In genomic region chr1:206479164-206480125, GRCh38 we compare ENCODE assay signal across 8 cellular contexts. TPM values are rescaled to one million over a fixed set of nuclear protein-coding genes. Genes with fewer than 3 reads are reported as not detected.
DNase-seq lines count a peak whose midpoint lies in the region; ATAC-seq, FAIRE-seq and TF ChIP-seq lines count a peak whose summit lies in the region.

No MANE protein-coding gene starts in this region.

- no peak for ATAC-seq in GM19328 (IDR thresholded peaks at IDR 0.05; ENCODE audit: unreplicated experiment)

- TF ChIP-seq POLR2A in GM12891 (IDR thresholded peaks at IDR 0.05; ENCODE audit: low read depth, low read length) = no peak

- H3K4me1 ChIP-seq in iPS DF 6.9 (ENCODE audit: control insufficient read depth, insufficient read depth, low read length) = no peaks in the 10 kb centered on the region; the same call in 1 of the 2 replicates

- H3K36me3 ChIP-seq in iPS DF 6.9 (ENCODE audit: control insufficient read depth, insufficient read depth, low read length) = no peaks in the 10 kb centered on the region

- H3K4me3 ChIP-seq in iPS DF 6.9 (ENCODE audit: low read length) = no peak overlapping the region

- no peaks in the 10 kb centered on the region for H3K9me3 ChIP-seq in iPS DF 6.9 (ENCODE audit: control insufficient read depth, insufficient read depth, low read length)

- WGBS in iPS DF 6.9 (ENCODE audit: insufficient coverage, insufficient read length) = no CpG with 5 or more reads among the region's 14 CpGs

- no peaks in the 10 kb centered on the region for H3K27me3 ChIP-seq in iPS DF 6.9 (ENCODE audit: control insufficient read depth, insufficient read depth, low read length)

- H3K27ac ChIP-seq in iPS DF 6.9 (ENCODE audit: low read length) = no peak overlapping the region

- DNase-seq in 8988T (peak; percentile 83), GM12891 (ENCODE audit: insufficient read length, low spot score) (peak; percentile 89), NCI-H2081 treated with DMSO at 0.1 percent for 48 hours (lab: John Stamatoyannopoulos, UW) (peak; percentile 21), astrocyte of the hippocampus (ENCODE audit: low read depth, low spot score) (peak; percentile 90), iPS DF 6.9 (ENCODE audit: low read depth, low spot score) (peak; percentile 60)
- peak; percentile 47 to 56 for DNase-seq in stimulated activated CD4-positive, alpha-beta T cell treated with anti-CD3 and anti-CD28 coated beads, Interleukin-15, amount 100 ng/mL, for 48 hours (ENCODE audit: low read depth in 2 of 2)

- FAIRE-seq in GM12891 (lab: Jason Lieb, UNC) (peak; percentile 90), TTC549 (lab: Jason Lieb, UNC) (peak; percentile 85)

TF ChIP-seq in GM12891, 5 proteins besides CTCF, POLR2A, EP300 and RAD21:
- TF ChIP-seq POU2F2 (IDR thresholded peaks at IDR 0.05; ENCODE audit: low read depth, low read length) = no peak
- no peak for TF ChIP-seq PAX5 (IDR thresholded peaks at IDR 0.05; ENCODE audit: insufficient read depth, low read length, severe bottlenecking)
- no peak for TF ChIP-seq SPI1 (IDR thresholded peaks at IDR 0.05; ENCODE audit: low read depth, low read length)
- no peak for TF ChIP-seq POLR2AphosphoS5 (IDR thresholded peaks at IDR 0.05; ENCODE audit: low read depth, low read length)
- no peak for TF ChIP-seq TAF1 (IDR thresholded peaks at IDR 0.05; ENCODE audit: low read depth, low read length)

RNA-seq across cellular contexts. Expression of gene IKBKE, which starts 9.2 kb away (rescaled TPM):
- polyA plus RNA-seq in GM12891 (2012; ENCODE audit: low read depth, missing spikeins) = 12.4 TPM

RNA-seq across cellular contexts. Expression of gene RASSF5, which starts 27.9 kb away (rescaled TPM):
- 51.8 TPM for polyA plus RNA-seq in GM12891 (2012; ENCODE audit: low read depth, missing spikeins)

Comparison
In these comparisons a context has a peak if more than half of its experiments do, and no peak if none do; other contexts are left out.
1. DNase-seq: peak in every context shown above with its lines; median percentile 90 in astrocyte of the hippocampus; 89 in GM12891; 83 in 8988T; 60 in iPS DF 6.9; 52 in stimulated activated CD4-positive, alpha-beta T cell treated with anti-CD3 and anti-CD28 coated beads, Interleukin-15, amount 100 ng/mL, for 48 hours; 21 in NCI-H2081 treated with DMSO at 0.1 percent for 48 hours.